Comparison of ENCODE assay signal across 19 cellular contexts in genomic region chr11:68295940-68296339, GRCh38.
"Had no signal": no experiment of that assay in that cellular context is flagged by ENCODE, and none has a peak within 500 bp of the region (broad histone marks: within the 10 kb centered on the region; RNA-seq: fewer than 3 reads in every experiment).

No MANE protein-coding gene starts in this region.

- H3K4me3 Mint-ChIP-seq: dendritic cell treated with granulocyte-macrophage colony-stimulating factor and Interleukin-4, amounts not matched to agents 40 ng/mL and 50 ng/mL, for 4 days had no signal

- H3K36me3 ChIP-seq: esophagus squamous epithelium, gastroesophageal sphincter, left ventricle myocardium inferior, tibial artery, upper lobe of right lung, vagina had no signal

- H3K79me2 ChIP-seq: hepatocyte had no signal

- ATAC-seq: gastroesophageal sphincter; left cardiac atrium; stimulated activated naive CD8-positive, alpha-beta T cell treated with anti-CD3 and anti-CD28 coated beads, Interleukin-15, Interleukin-2, amounts not matched to agents 100 U/mL and 50 U/mL, for 24 hours; upper lobe of right lung had no signal

- H3K27ac Mint-ChIP-seq: nephron had no signal

- H3K4me1 Mint-ChIP-seq: nephron had no signal

- H3K9me3 ChIP-seq: esophagus squamous epithelium, gastroesophageal sphincter, left ventricle myocardium inferior, tibial artery, upper lobe of right lung, vagina had no signal

- H3K27me3 ChIP-seq: gastroesophageal sphincter, hepatocyte, tibial artery, upper lobe of right lung, vagina had no signal

- H3K4me3 ChIP-seq: esophagus squamous epithelium, gastroesophageal sphincter, hepatocyte, left ventricle myocardium inferior, lung, tibial artery, upper lobe of right lung, vagina had no signal

- H3K27ac ChIP-seq: esophagus squamous epithelium, gastroesophageal sphincter, hepatocyte, left ventricle myocardium inferior, tibial artery, upper lobe of right lung, vagina had no signal

- H2AFZ ChIP-seq: hepatocyte had no signal

- FAIRE-seq: colon, small intestine had no signal

- H3K4me2 ChIP-seq: hepatocyte had no signal

- H3K9me3 Mint-ChIP-seq: dendritic cell treated with granulocyte-macrophage colony-stimulating factor and Interleukin-4, amounts not matched to agents 40 ng/mL and 50 ng/mL, for 4 days; nephron had no signal

- DNase-seq: esophagus squamous epithelium; foreskin fibroblast; kidney; left cardiac atrium; left ventricle myocardium inferior; mesenchymal stem cell; midbrain; stimulated activated CD4-positive, alpha-beta T cell treated with anti-CD3 and anti-CD28 coated beads, Interleukin-12 subunit alpha, Interleukin-12 subunit beta, amount 100 ng/mL, for 4 hours; stimulated activated naive CD8-positive, alpha-beta T cell treated with anti-CD3 and anti-CD28 coated beads, Interleukin-15, Interleukin-2, amounts not matched to agents 100 U/mL and 50 U/mL, for 24 hours; tibial artery; upper lobe of right lung had no signal
